8 cellular contexts compared by ENCODE assay signal in the genomic region with DNA sequence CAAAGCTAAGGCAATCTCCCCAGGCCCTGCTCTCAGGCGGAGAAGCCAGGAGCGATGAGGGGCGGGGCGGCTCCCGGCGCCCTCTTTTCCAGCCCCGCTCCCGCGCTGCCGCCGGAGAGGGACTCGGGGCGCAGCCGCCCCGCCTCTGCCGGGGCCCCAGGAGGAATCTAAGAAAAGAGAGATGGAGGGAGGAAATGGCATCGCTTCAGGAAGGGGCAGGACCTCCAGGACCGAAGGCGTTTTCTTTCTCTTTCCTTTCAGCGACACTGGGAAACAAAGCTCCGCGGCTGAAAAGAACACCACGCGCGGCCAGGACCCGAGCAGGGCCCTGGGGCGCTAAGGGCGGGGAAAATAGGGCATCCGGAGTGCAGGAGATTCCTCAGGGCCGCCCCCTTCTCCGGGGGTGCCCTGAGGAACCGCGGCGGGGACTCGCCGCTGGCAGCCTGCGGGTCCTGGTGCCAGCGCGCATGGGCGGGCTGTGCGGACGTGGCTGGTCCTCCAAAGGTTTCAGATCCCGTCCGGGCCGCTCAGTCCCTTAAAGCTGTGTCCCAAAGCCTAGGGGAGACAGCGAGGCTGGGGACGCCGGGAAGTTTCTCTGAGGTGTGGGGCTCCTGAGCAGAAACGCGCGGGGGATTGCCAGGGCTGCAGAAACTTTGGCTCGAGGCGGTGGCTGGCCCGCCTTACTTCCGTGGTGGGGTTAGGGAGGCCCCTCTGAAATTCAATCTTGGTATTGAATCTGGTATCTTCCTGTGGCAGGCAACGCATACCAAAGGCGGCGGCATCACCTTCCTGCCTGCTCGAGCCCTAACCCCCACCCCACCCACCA. TPM values are rescaled to one million over a fixed set of nuclear protein-coding genes. Genes with fewer than 3 reads are reported as not detected.
DNase-seq lines count a peak whose midpoint lies in the region; ATAC-seq, FAIRE-seq and TF ChIP-seq lines count a peak whose summit lies in the region.

No MANE protein-coding gene starts in this region.

- H3K4me3 Mint-ChIP-seq in activated naive CD8-positive, alpha-beta T cell: peak overlapping the region; percentile 89
- peak overlapping the region; percentile 80 to 89 (median 87) for H3K4me3 Mint-ChIP-seq in immature natural killer cell

- no peak; the same call in 1 of the 2 replicates for TF ChIP-seq POLR2A in H54 (IDR thresholded peaks at IDR 0.05; ENCODE audit: low read depth, low read length)

- H3K4me3 ChIP-seq in AG04449 (ENCODE audit: low read depth, low read length): peak overlapping the region; percentile 61

- H3K27me3 Mint-ChIP-seq in activated naive CD8-positive, alpha-beta T cell: peaks cover 55% of the 10 kb centered on the region
- H3K27me3 Mint-ChIP-seq in immature natural killer cell (ENCODE audit: low read depth in 3 of 3): peaks cover 33 to 58% (median 42%) of the 10 kb centered on the region in 3 donors

- ATAC-seq in stimulated activated naive CD8-positive, alpha-beta T cell treated with anti-CD3 and anti-CD28 coated beads, Interleukin-15, Interleukin-2, amounts not matched to agents 100 U/mL and 50 U/mL, for 24 hours: peak; percentile 55
- no peak for ATAC-seq in GM21529 (IDR thresholded peaks at IDR 0.05; ENCODE audit: unreplicated experiment)

- POLR2A ChIA-PET in AG04449 (lab: Yijun Ruan, JAX): no interaction called here

- FAIRE-seq in H54 (lab: Jason Lieb, UNC): no peak

- no peak for TF ChIP-seq CTCF in AG04449 (IDR thresholded peaks at IDR 0.05; ENCODE audit: insufficient read depth, low read length, missing control alignments)

- no peak overlapping the region for H3K27ac Mint-ChIP-seq in activated naive CD8-positive, alpha-beta T cell
- no peak overlapping the region for H3K27ac Mint-ChIP-seq in immature natural killer cell

- H3K4me1 Mint-ChIP-seq in activated naive CD8-positive, alpha-beta T cell (ENCODE audit: low read depth): peaks cover 20% of the 10 kb centered on the region
- H3K4me1 Mint-ChIP-seq in immature natural killer cell: peaks cover 13 to 31% of the 10 kb centered on the region in 2 donors

- CTCF ChIA-PET in AG04449 (lab: Yijun Ruan, JAX): interaction anchor here (0.8 to 1.3 kb wide), 2 partner anchors 38 to 121 kb away, joined by 3 to 4 read pairs; no protein-coding TSS in a partner anchor

- DNase-seq in AG04449 (ENCODE audit: low read depth, low spot score): no peak
- peak; percentile 43 for DNase-seq in H54 (ENCODE audit: insufficient read length, low spot score)
- no peak for DNase-seq in immature natural killer cell
- peak; percentile 24 for DNase-seq in stimulated activated naive CD8-positive, alpha-beta T cell treated with anti-CD3 and anti-CD28 coated beads, Interleukin-15, Interleukin-2, amounts not matched to agents 100 U/mL and 50 U/mL, for 24 hours
- no peak for DNase-seq in inferior parietal cortex (ENCODE audit: extremely low spot score)
- DNase-seq in SKM-1 treated with dmso at 0.1 percent for 144 hours (lab: John Stamatoyannopoulos, UW; ENCODE audit: unreplicated experiment): no peak

- H3K9me3 Mint-ChIP-seq in activated naive CD8-positive, alpha-beta T cell (ENCODE audit: low read depth): peaks cover 6% of the 10 kb centered on the region
- peaks cover 0 to 9% (median under 1%) of the 10 kb centered on the region in 6 donors for H3K9me3 Mint-ChIP-seq in immature natural killer cell

- no peaks in the 10 kb centered on the region for H3K36me3 Mint-ChIP-seq in activated naive CD8-positive, alpha-beta T cell
- peaks cover 3 to 8% (median 4%) of the 10 kb centered on the region in 3 donors for H3K36me3 Mint-ChIP-seq in immature natural killer cell

RNA-seq across cellular contexts. Expression of a gene that starts 2.8 kb away (rescaled TPM):
- not detected for polyA plus RNA-seq in immature natural killer cell

Comparison
In these comparisons a context has a peak if more than half of its experiments do, and no peak if none do; other contexts are left out.
1. DNase-seq: peak in H54 (single experiment) and stimulated activated naive CD8-positive, alpha-beta T cell treated with anti-CD3 and anti-CD28 coated beads, Interleukin-15, Interleukin-2, amounts not matched to agents 100 U/mL and 50 U/mL, for 24 hours (single experiment); none in AG04449 (single experiment), immature natural killer cell (0 of 3), inferior parietal cortex (single experiment) and SKM-1 treated with dmso at 0.1 percent for 144 hours (single experiment).